8 cellular contexts compared by ENCODE assay signal in genomic region chr9:114397848-114398605, GRCh38. TPM values are rescaled to one million over a fixed set of nuclear protein-coding genes. Genes with fewer than 3 reads are reported as not detected.
DNase-seq lines count a peak whose midpoint lies in the region.

No MANE protein-coding gene starts in this region.

- in situ Hi-C loops in G401 (cut with HindIII; ENCODE audit: low sequenced_read_pairs): no loop called here

- no peak overlapping the region for H3K27ac ChIP-seq in SJCRH30

- H3K9me3 ChIP-seq in SJCRH30 (replicated peaks): no peaks in the 10 kb centered on the region

- DNase-seq in G401 (ENCODE audit: low spot score) (peak; percentile 79), H7 (peak; percentile 99), LoVo (ENCODE audit: low spot score) (peak; percentile 87), SJCRH30 (peak; percentile 96 to 97), germinal center (ENCODE audit: low spot score) (peak; percentile 98), nucleus accumbens (lab: John Stamatoyannopoulos, UW) (peak; percentile 57 to 98 (median 88)), superior temporal gyrus (ENCODE audit: extremely low spot score) (peak; percentile 85)
- peak; percentile 97 for DNase-seq in activated naive CD4-positive, alpha-beta T cell treated with Interleukin-2 at 50 U/mL for 16 hours

- H3K4me1 ChIP-seq in SJCRH30: peaks cover 5% of the 10 kb centered on the region; the same call in 1 of the 2 replicates

- H3K27me3 ChIP-seq in H7 (ENCODE audit: control insufficient read depth, insufficient read depth, low read length): no peaks in the 10 kb centered on the region
- H3K27me3 ChIP-seq in SJCRH30: no peaks in the 10 kb centered on the region

- H3K36me3 ChIP-seq in H7 (replicated peaks; ENCODE audit: control insufficient read depth, insufficient read depth, low read length) (no peaks in the 10 kb centered on the region), SJCRH30 (no peaks in the 10 kb centered on the region)

- H3K4me3 ChIP-seq in H7 (ENCODE audit: insufficient read depth, low read depth, low read length): peak overlapping the region; percentile 82
- H3K4me3 ChIP-seq in SJCRH30: peak overlapping the region; percentile 60

RNA-seq across cellular contexts. Expression of gene AKNA, which starts 10.2 kb away (rescaled TPM):
- 3.1 and 5.1 TPM in 2 replicates for total RNA-seq in G401 (2014; rRNA removed; shearing (Covaris generic))
- total RNA-seq in H7 (2014; rRNA removed; shearing (Covaris generic)): 16.7 and 17.4 TPM in 2 replicates
- 2.0 and 3.1 TPM in 2 replicates for total RNA-seq in SJCRH30 (2014; rRNA removed; shearing (Covaris generic))
